18 cellular contexts compared by ENCODE assay signal in genomic region chr11:95647355-95647754, GRCh38.
A peak's percentile ranks its signal among the peaks of the same experiment; 100 is the strongest.
DNase-seq lines count a peak whose midpoint lies in the region; ATAC-seq and TF ChIP-seq lines count a peak whose summit lies in the region.
"Had no signal": no experiment of that assay in that cellular context is flagged by ENCODE, and none has a peak within 500 bp of the region (broad histone marks: within the 10 kb centered on the region; RNA-seq: fewer than 3 reads in every experiment).

No MANE protein-coding gene starts in this region.

- H3K9me2 ChIP-seq in GM23248 (ENCODE audit: insufficient read depth) (no peaks in the 10 kb centered on the region), PC-9 (ENCODE audit: insufficient read depth) (no peaks in the 10 kb centered on the region)

- WGBS in GM23248 (ENCODE audit: low coverage in 1 of 2, low lambda C conversion rate in 2 of 2, missing lambda C conversion rate in 2 of 2), 2 experiments = 97 to 98% methylated on average over 1 of the region's 1 CpG
- WGBS in smooth muscle cell (ENCODE audit: low lambda C conversion rate) = 100% methylated on average over 1 of the region's 1 CpG

- H3K4me1 ChIP-seq in GM23248 (ENCODE audit: insufficient read depth) = no peaks in the 10 kb centered on the region
- H3K4me1 ChIP-seq in left lung = no peaks in the 10 kb centered on the region
- peaks cover 14% of the 10 kb centered on the region for H3K4me1 ChIP-seq in smooth muscle cell (ENCODE audit: low read depth)
- no peaks in the 10 kb centered on the region for H3K4me1 ChIP-seq in PC-9 (replicated peaks; ENCODE audit: insufficient read depth)

- H3F3A ChIP-seq in GM23248 (ENCODE audit: insufficient read depth) (no peaks in the 10 kb centered on the region), smooth muscle cell (ENCODE audit: low read depth) (peaks cover 12% of the 10 kb centered on the region), PC-9 (ENCODE audit: insufficient read depth, low read depth) (no peaks in the 10 kb centered on the region)

- H4K20me1 ChIP-seq in GM23248 (ENCODE audit: insufficient read depth) = no peaks in the 10 kb centered on the region
- no peaks in the 10 kb centered on the region for H4K20me1 ChIP-seq in smooth muscle cell (ENCODE audit: low read depth)
- no peaks in the 10 kb centered on the region for H4K20me1 ChIP-seq in PC-9 (ENCODE audit: insufficient read depth)

- H2AFZ ChIP-seq in GM23248 (no peak overlapping the region), smooth muscle cell (ENCODE audit: low read depth) (peak overlapping the region; percentile 87), PC-9 (no peak overlapping the region)

- ATAC-seq in left lung = peak; percentile 42
- ATAC-seq: HCT116, Panc1 had no signal

- H3K36me3 ChIP-seq in GM23248 (ENCODE audit: low read depth) (no peaks in the 10 kb centered on the region), left lung (no peaks in the 10 kb centered on the region), smooth muscle cell (ENCODE audit: low read depth) (no peaks in the 10 kb centered on the region), PC-9 (ENCODE audit: low read depth) (no peaks in the 10 kb centered on the region), MG63 (no peaks in the 10 kb centered on the region)

- peaks cover 68% of the 10 kb centered on the region for H3K4me1 Mint-ChIP-seq in chondrocyte (ENCODE audit: low read depth)

- H3K4me2 ChIP-seq in GM23248 (ENCODE audit: unreplicated experiment) (no peak overlapping the region), smooth muscle cell (peak overlapping the region; percentile 41), PC-9 (no peak overlapping the region)

- in situ Hi-C loops in GM23248 (cut with MboI) = no loop called here

- no peaks in the 10 kb centered on the region for H3K79me2 ChIP-seq in GM23248 (ENCODE audit: insufficient read depth)
- H3K79me2 ChIP-seq in smooth muscle cell (ENCODE audit: low read depth) = no peaks in the 10 kb centered on the region
- no peaks in the 10 kb centered on the region for H3K79me2 ChIP-seq in PC-9 (ENCODE audit: low read depth)

- CTCF ChIA-PET in PC-9 (lab: Charles Lee) = no interaction called here

- H3K36me3 Mint-ChIP-seq in chondrocyte (ENCODE audit: low read depth) = peaks cover 10% of the 10 kb centered on the region

- H3K9me3 ChIP-seq in GM23248 (ENCODE audit: low read depth) (no peaks in the 10 kb centered on the region), left lung (no peaks in the 10 kb centered on the region), smooth muscle cell (replicated peaks; ENCODE audit: low read depth) (peaks cover 5% of the 10 kb centered on the region), PC-9 (ENCODE audit: insufficient read depth, low read depth) (no peaks in the 10 kb centered on the region), MG63 (no peaks in the 10 kb centered on the region)

- H3K27me3 ChIP-seq in GM23248 (replicated peaks; ENCODE audit: insufficient read depth) (no peaks in the 10 kb centered on the region), left lung (no peaks in the 10 kb centered on the region), smooth muscle cell (ENCODE audit: low read depth) (no peaks in the 10 kb centered on the region), PC-9 (ENCODE audit: insufficient read depth, low read depth) (0 out of 2 replicates have a peak, but pooled peaks cover 4% of the 10 kb centered on the region), MG63 (no peaks in the 10 kb centered on the region)

- intact Hi-C loops in left lung (cut with DNase I) (no loop called here), PC-9 (cut with micrococcal nuclease; ENCODE audit: unreplicated experiment) (no loop called here)

- H3K9ac ChIP-seq in GM23248 = no peak overlapping the region
- H3K9ac ChIP-seq in smooth muscle cell (ENCODE audit: low read depth) = no peak overlapping the region

- no peak for TF ChIP-seq CTCF in chondrocyte (IDR thresholded peaks at IDR 0.05)
- TF ChIP-seq CTCF in left lung (IDR thresholded peaks at IDR 0.05) = no peak
- no peak for TF ChIP-seq CTCF in smooth muscle cell (IDR thresholded peaks at IDR 0.05; ENCODE audit: borderline replicate concordance, insufficient read depth, poor library complexity, severe bottlenecking)
- no peak for TF ChIP-seq CTCF in PC-9 (conservative IDR thresholded peaks at IDR 0.05)

- no TSS peak for BruUV-seq in PC-9 (replicated peaks; lab: Mats Ljungman, UMichigan)

- POLR2A ChIA-PET in PC-9 (lab: Charles Lee; ENCODE audit: unreplicated experiment) = no interaction called here

- H3K4me3 Mint-ChIP-seq in chondrocyte (ENCODE audit: unreplicated experiment) = no peak overlapping the region
- H3K4me3 Mint-ChIP-seq: activated CD4-positive, alpha-beta T cell treated with anti-CD3 and anti-CD28 coated beads, Interleukin-2, amount 10 ng/mL, durations not matched to agents 7 days and 5 days; activated naive CD8-positive, alpha-beta T cell had no signal

- peaks cover 14% of the 10 kb centered on the region for H3K9me3 Mint-ChIP-seq in chondrocyte (ENCODE audit: low read depth)

- H3K27me3 Mint-ChIP-seq in chondrocyte (ENCODE audit: low read depth) = no peaks in the 10 kb centered on the region
- H3K27me3 Mint-ChIP-seq: activated CD4-positive, alpha-beta T cell treated with anti-CD3 and anti-CD28 coated beads, Interleukin-2, amount 10 ng/mL, durations not matched to agents 7 days and 5 days; activated naive CD8-positive, alpha-beta T cell had no signal

- peak overlapping the region; percentile 95 for H3K27ac Mint-ChIP-seq in chondrocyte (ENCODE audit: unreplicated experiment)
- H3K27ac Mint-ChIP-seq: activated CD4-positive, alpha-beta T cell treated with anti-CD3 and anti-CD28 coated beads, Interleukin-2, amount 10 ng/mL, durations not matched to agents 7 days and 5 days; activated naive CD8-positive, alpha-beta T cell had no signal

- H3K4me3 ChIP-seq in GM23248 (no peak overlapping the region), left lung (no peak overlapping the region), smooth muscle cell (no peak overlapping the region), PC-9 (no peak overlapping the region), MG63 (no peak overlapping the region)

- DNase-seq in GM23248 (peak; percentile 31), chondrocyte (ENCODE audit: low spot score) (no peak), left lung (no peak), smooth muscle cell (lab: John Stamatoyannopoulos, UW; ENCODE audit: unreplicated experiment) (no peak), RPMI8226 (no peak), PC-9 (no peak), MG63 (no peak)
- DNase-seq in stimulated activated CD4-positive, alpha-beta T cell treated with anti-CD3 and anti-CD28 coated beads, Interleukin-2, amount 100 ng/mL, for 48 hours = no peak
- DNase-seq: activated CD4-positive, alpha-beta T cell treated with anti-CD3 and anti-CD28 coated beads, Interleukin-2, amount 10 ng/mL, durations not matched to agents 7 days and 5 days; activated T-cell treated with anti-CD3 and anti-CD28 coated beads, Interleukin-2, amount 50 U/mL, for 1 hour; cerebellar nuclear complex; GDM1; hypothalamus; NCI-H1048; NCI-H526 had no signal

- H3K27ac ChIP-seq in GM23248 = no peak overlapping the region
- H3K27ac ChIP-seq in left lung = peak overlapping the region in 1 of 2 donors; percentile 9
- H3K27ac ChIP-seq in smooth muscle cell (ENCODE audit: low read depth) = peak overlapping the region; percentile 30
- H3K27ac ChIP-seq in PC-9 = no peak overlapping the region
